13 cellular contexts compared by ENCODE assay signal in genomic region chr5:132840313-132840712, GRCh38. TPM values are rescaled to one million over a fixed set of nuclear protein-coding genes. Genes with fewer than 3 reads are reported as not detected.
A peak's percentile ranks its signal among the peaks of the same experiment; 100 is the strongest.
DNase-seq lines count a peak whose midpoint lies in the region; ATAC-seq, FAIRE-seq and TF ChIP-seq lines count a peak whose summit lies in the region.
"Had no signal": no experiment of that assay in that cellular context is flagged by ENCODE, and none has a peak within 500 bp of the region (broad histone marks: within the 10 kb centered on the region; RNA-seq: fewer than 3 reads in every experiment).

No MANE protein-coding gene starts in this region.

- WGBS in small intestine, 3 donors, result 18 to 55% (median 34%) methylated on average over 3 of the region's 3 CpGs

- DNase-seq in CD14-positive monocyte (ENCODE audit: low spot score) (no peak), MCF 10A (ENCODE audit: unreplicated experiment) (no peak), left lung (no peak), small intestine (no peak), NCI-H2081 treated with DMSO at 0.1 percent for 48 hours (lab: John Stamatoyannopoulos, UW) (no peak), GM12891 (ENCODE audit: insufficient read length, low spot score) (no peak)
- DNase-seq in activated T-helper 2 cell treated with anti-CD3 and anti-CD28 coated beads, Interferon-gamma antibody, Interleukin-2, Interleukin-4, amounts not matched to agents 10 μg/mL and 5 μg/mL and 100 μg/mL, durations not matched to agents 14 hours and 24 hours and 36 hours (ENCODE audit: low spot score), result no peak
- DNase-seq: NCI-H446 treated with DMSO at 0.1 percent for 48 hours had no signal

- POLR2A ChIA-PET in MCF 10A (lab: Yijun Ruan, JAX), result interaction anchor here (0.7 to 5.3 kb wide), 10 partner anchors 10 to 165 kb away, joined by 3 to 63 read pairs (median 7); partner anchors contain the start of genes GDF9, KIF3A, SHROOM1 and UQCRQ

- CTCF ChIA-PET in MCF 10A (lab: Yijun Ruan, JAX), result interaction anchor here (0.8 to 4.5 kb wide), 5 partner anchors 11 to 40 kb away, joined by 3 to 29 read pairs (median 7); partner anchors contain the start of genes GDF9, SHROOM1 and UQCRQ

- H3K36me3 Mint-ChIP-seq in CD14-positive monocyte (no peaks in the 10 kb centered on the region), MCF 10A (ENCODE audit: insufficient read depth, unreplicated experiment) (no peaks in the 10 kb centered on the region)
- H3K36me3 Mint-ChIP-seq in activated T-helper 2 cell treated with anti-CD3 and anti-CD28 coated beads, Interferon-gamma antibody, Interleukin-2, Interleukin-4, amounts not matched to agents 10 μg/mL and 5 μg/mL and 100 μg/mL, durations not matched to agents 14 hours and 24 hours and 36 hours (ENCODE audit: low read depth), result no peaks in the 10 kb centered on the region

- no peaks in the 10 kb centered on the region for H3K27me3 ChIP-seq in left lung
- H3K27me3 ChIP-seq in small intestine (ENCODE audit: control insufficient read depth in 2 of 2, insufficient read depth in 2 of 2, low read length in 2 of 2), result no peaks in the 10 kb centered on the region

- H3K4me3 ChIP-seq in left lung (no peak overlapping the region), skin epidermis (no peak overlapping the region), small intestine (ENCODE audit: low read depth in 1 of 2, low read length in 2 of 2) (no peak overlapping the region)
- H3K4me3 ChIP-seq: lung had no signal

- H3K4me1 Mint-ChIP-seq in CD14-positive monocyte, result peaks cover 63% of the 10 kb centered on the region
- H3K4me1 Mint-ChIP-seq in MCF 10A (ENCODE audit: insufficient read depth, unreplicated experiment), result peaks cover 30% of the 10 kb centered on the region
- H3K4me1 Mint-ChIP-seq in activated T-helper 2 cell treated with anti-CD3 and anti-CD28 coated beads, Interferon-gamma antibody, Interleukin-2, Interleukin-4, amounts not matched to agents 10 μg/mL and 5 μg/mL and 100 μg/mL, durations not matched to agents 14 hours and 24 hours and 36 hours (ENCODE audit: low read depth), result no peaks in the 10 kb centered on the region
- H3K4me1 Mint-ChIP-seq: activated CD4-positive, alpha-beta memory T cell treated with anti-CD3 and anti-CD28 coated beads, Interleukin-2, amount 10 ng/mL, durations not matched to agents 7 days and 5 days had no signal

- TF ChIP-seq CTCF in CD14-positive monocyte (IDR thresholded peaks at IDR 0.05) (no peak), MCF 10A (IDR thresholded peaks at IDR 0.05; ENCODE audit: unreplicated experiment) (no peak), left lung (IDR thresholded peaks at IDR 0.05) (no peak)

- intact Hi-C loops in CD14-positive monocyte (cut with micrococcal nuclease), result no loop called here
- intact Hi-C loops in MCF 10A (cut with micrococcal nuclease), result no loop called here
- intact Hi-C loops in left lung (cut with DNase I), result no loop called here
- intact Hi-C loops in activated T-helper 2 cell treated with anti-CD3 and anti-CD28 coated beads, Interferon-gamma antibody, Interleukin-2, Interleukin-4, amounts not matched to agents 10 μg/mL and 5 μg/mL and 100 μg/mL, durations not matched to agents 14 hours and 24 hours and 36 hours (cut with micrococcal nuclease), result no loop called here

- no peak for ATAC-seq in left lung

- no TSS peak for BruUV-seq in MCF 10A (replicated peaks; lab: Mats Ljungman, UMichigan)

- H3K27me3 Mint-ChIP-seq in CD14-positive monocyte (ENCODE audit: low read depth in 3 of 3), result peaks cover 0 to 2% (median 1%) of the 10 kb centered on the region in 3 donors
- no peaks in the 10 kb centered on the region for H3K27me3 Mint-ChIP-seq in MCF 10A (ENCODE audit: insufficient read depth, unreplicated experiment)
- H3K27me3 Mint-ChIP-seq in activated T-helper 2 cell treated with anti-CD3 and anti-CD28 coated beads, Interferon-gamma antibody, Interleukin-2, Interleukin-4, amounts not matched to agents 10 μg/mL and 5 μg/mL and 100 μg/mL, durations not matched to agents 14 hours and 24 hours and 36 hours (ENCODE audit: low read depth), result peaks cover 5% of the 10 kb centered on the region
- H3K27me3 Mint-ChIP-seq: activated CD4-positive, alpha-beta memory T cell treated with anti-CD3 and anti-CD28 coated beads, Interleukin-2, amount 10 ng/mL, durations not matched to agents 7 days and 5 days had no signal

- H3K27ac Mint-ChIP-seq in CD14-positive monocyte (peak overlapping the region; percentile 78 to 94 (median 88)), MCF 10A (ENCODE audit: low read depth, unreplicated experiment) (peak overlapping the region; percentile 99)
- H3K27ac Mint-ChIP-seq in activated T-helper 2 cell treated with anti-CD3 and anti-CD28 coated beads, Interferon-gamma antibody, Interleukin-2, Interleukin-4, amounts not matched to agents 10 μg/mL and 5 μg/mL and 100 μg/mL, durations not matched to agents 14 hours and 24 hours and 36 hours, result no peak overlapping the region
- H3K27ac Mint-ChIP-seq: activated CD4-positive, alpha-beta memory T cell treated with anti-CD3 and anti-CD28 coated beads, Interleukin-2, amount 10 ng/mL, durations not matched to agents 7 days and 5 days; activated T-helper 1 cell treated with anti-CD3 and anti-CD28 coated beads, Interleukin-12 subunit alpha, Interleukin-12 subunit beta, Interleukin-2, Interleukin-4 antibody, amounts not matched to agents 30 ng/mL and 10 ng/mL and 1 ng/mL, durations not matched to agents 14 hours and 24 hours and 36 hours had no signal

- H3K36me3 ChIP-seq in left lung (no peaks in the 10 kb centered on the region), small intestine (ENCODE audit: control insufficient read depth in 2 of 2, insufficient read depth in 2 of 2, low read length in 2 of 2) (no peaks in the 10 kb centered on the region)

- no peak for FAIRE-seq in small intestine (lab: Jason Lieb, UNC)
- FAIRE-seq in GM12891 (lab: Jason Lieb, UNC), result no peak

- no peak for TF ChIP-seq POLR2A in GM12891 (IDR thresholded peaks at IDR 0.05; ENCODE audit: low read depth, low read length)

- peak overlapping the region; percentile 64 to 79 for H3K27ac ChIP-seq in left lung
- H3K27ac ChIP-seq in skin epidermis, result peak overlapping the region in 18 of 21 experiments; percentile 3 to 82 (median 72)
- H3K27ac ChIP-seq in small intestine (ENCODE audit: low read depth in 1 of 2, low read length in 1 of 2), result peak overlapping the region in 1 of 2 donors; percentile 90

- H3K9me3 ChIP-seq in left lung (no peaks in the 10 kb centered on the region), small intestine (ENCODE audit: control insufficient read depth, low read depth) (no peaks in the 10 kb centered on the region)

- peaks cover 0 to 2% (median 0%) of the 10 kb centered on the region in 7 donors for H3K9me3 Mint-ChIP-seq in CD14-positive monocyte
- no peaks in the 10 kb centered on the region for H3K9me3 Mint-ChIP-seq in MCF 10A (ENCODE audit: unreplicated experiment)
- H3K9me3 Mint-ChIP-seq in activated T-helper 2 cell treated with anti-CD3 and anti-CD28 coated beads, Interferon-gamma antibody, Interleukin-2, Interleukin-4, amounts not matched to agents 10 μg/mL and 5 μg/mL and 100 μg/mL, durations not matched to agents 14 hours and 24 hours and 36 hours, result no peaks in the 10 kb centered on the region
- H3K9me3 Mint-ChIP-seq: activated CD4-positive, alpha-beta memory T cell treated with anti-CD3 and anti-CD28 coated beads, Interleukin-2, amount 10 ng/mL, durations not matched to agents 7 days and 5 days; activated T-helper 1 cell treated with anti-CD3 and anti-CD28 coated beads, Interleukin-12 subunit alpha, Interleukin-12 subunit beta, Interleukin-2, Interleukin-4 antibody, amounts not matched to agents 30 ng/mL and 10 ng/mL and 1 ng/mL, durations not matched to agents 14 hours and 24 hours and 36 hours had no signal

- H3K4me3 Mint-ChIP-seq in CD14-positive monocyte, result peak overlapping the region in 1 of 2 donors; percentile 67
- H3K4me3 Mint-ChIP-seq in MCF 10A (ENCODE audit: unreplicated experiment), result no peak overlapping the region
- H3K4me3 Mint-ChIP-seq in activated T-helper 2 cell treated with anti-CD3 and anti-CD28 coated beads, Interferon-gamma antibody, Interleukin-2, Interleukin-4, amounts not matched to agents 10 μg/mL and 5 μg/mL and 100 μg/mL, durations not matched to agents 14 hours and 24 hours and 36 hours (ENCODE audit: low read depth), result no peak overlapping the region
- H3K4me3 Mint-ChIP-seq: activated CD4-positive, alpha-beta memory T cell treated with anti-CD3 and anti-CD28 coated beads, Interleukin-2, amount 10 ng/mL, durations not matched to agents 7 days and 5 days; activated T-helper 1 cell treated with anti-CD3 and anti-CD28 coated beads, Interleukin-12 subunit alpha, Interleukin-12 subunit beta, Interleukin-2, Interleukin-4 antibody, amounts not matched to agents 30 ng/mL and 10 ng/mL and 1 ng/mL, durations not matched to agents 14 hours and 24 hours and 36 hours had no signal

- peaks cover 10 to 30% of the 10 kb centered on the region in 2 donors for H3K4me1 ChIP-seq in left lung
- peaks cover 6 to 7% of the 10 kb centered on the region in 2 donors for H3K4me1 ChIP-seq in small intestine (ENCODE audit: control insufficient read depth in 2 of 2, insufficient read depth in 1 of 2, low read depth in 1 of 2, low read length in 1 of 2)

RNA-seq across cellular contexts. Expression of gene SHROOM1, which starts 9.9 kb away (rescaled TPM):
- polyA plus RNA-seq in CD14-positive monocyte, result 10 to 100 TPM in 1 of 2 donors, 1 to 10 TPM in 1; 6.4 to 16.1 TPM
- total RNA-seq in MCF 10A (2022), result 20.5 and 22.7 TPM in 2 replicates
- total RNA-seq in left lung, result 10 to 100 TPM; 15.8 to 20.6 TPM
- polyA plus RNA-seq in small intestine, result 10 to 100 TPM in 2 of 3 donors, 1 to 10 TPM in 1; 9.2 to 72.2 (median 14.5) TPM
- polyA plus RNA-seq in GM12891 (2012; ENCODE audit: low read depth, missing spikeins), result 4.3 TPM
- total RNA-seq in activated T-helper 2 cell treated with anti-CD3 and anti-CD28 coated beads, Interferon-gamma antibody, Interleukin-2, Interleukin-4, amounts not matched to agents 10 μg/mL and 5 μg/mL and 100 μg/mL, durations not matched to agents 14 hours and 24 hours and 36 hours, result 7.7 and 9.3 TPM in 2 replicates

RNA-seq across cellular contexts. Expression of gene GDF9, which starts 26.0 kb away (rescaled TPM):
- polyA plus RNA-seq in CD14-positive monocyte, result not detected
- 0.51 and 0.79 TPM in 2 replicates for total RNA-seq in MCF 10A (2022)
- under 1 TPM; 0.26 to 0.39 TPM for total RNA-seq in left lung
- polyA plus RNA-seq in small intestine, result under 1 TPM in 2 of 3 donors, not detected in 1; 0.34 to 0.67 TPM
- polyA plus RNA-seq in GM12891 (2012; ENCODE audit: low read depth, missing spikeins), result 0.39 TPM
- 0.11 TPM in 1 of 2 replicates, not detected in the other for total RNA-seq in activated T-helper 2 cell treated with anti-CD3 and anti-CD28 coated beads, Interferon-gamma antibody, Interleukin-2, Interleukin-4, amounts not matched to agents 10 μg/mL and 5 μg/mL and 100 μg/mL, durations not matched to agents 14 hours and 24 hours and 36 hours
- total RNA-seq: LHCN-M2 had no signal

RNA-seq across cellular contexts. Expression of gene UQCRQ, which starts 26.1 kb away (rescaled TPM):
- polyA plus RNA-seq in CD14-positive monocyte (100 to 1,000 TPM; 879 to 880 TPM), small intestine (100 to 1,000 TPM; 481 to 872 (median 607) TPM)
- total RNA-seq in MCF 10A (2022) (974 and 1,181 TPM in 2 replicates), left lung (100 to 1,000 TPM; 386 to 507 TPM)
- 499 TPM for polyA plus RNA-seq in GM12891 (2012; ENCODE audit: low read depth, missing spikeins)
- total RNA-seq in activated T-helper 2 cell treated with anti-CD3 and anti-CD28 coated beads, Interferon-gamma antibody, Interleukin-2, Interleukin-4, amounts not matched to agents 10 μg/mL and 5 μg/mL and 100 μg/mL, durations not matched to agents 14 hours and 24 hours and 36 hours, result 400 and 412 TPM in 2 replicates

RNA-seq across cellular contexts. Expression of gene SOWAHA, which starts 27.2 kb away (rescaled TPM):
- polyA plus RNA-seq in CD14-positive monocyte (not detected), small intestine (10 to 100 TPM; 25.6 to 75.4 (median 72.0) TPM)
- total RNA-seq in MCF 10A (2022) (not detected in 2 replicates), left lung (under 1 TPM in 1 of 2 donors, not detected in 1; 0.16 TPM)
- polyA plus RNA-seq in GM12891 (2012; ENCODE audit: low read depth, missing spikeins), result 0.23 TPM
- total RNA-seq in activated T-helper 2 cell treated with anti-CD3 and anti-CD28 coated beads, Interferon-gamma antibody, Interleukin-2, Interleukin-4, amounts not matched to agents 10 μg/mL and 5 μg/mL and 100 μg/mL, durations not matched to agents 14 hours and 24 hours and 36 hours, result 0.28 and 0.32 TPM in 2 replicates
- total RNA-seq: activated CD4-positive, alpha-beta memory T cell treated with anti-CD3 and anti-CD28 coated beads, Interleukin-2, amount 10 ng/mL, durations not matched to agents 7 days and 5 days; LHCN-M2 had no signal

RNA-seq across cellular contexts. Expression of gene LEAP2, which starts 33.2 kb away (rescaled TPM):
- under 1 TPM; 0.59 to 0.88 TPM for polyA plus RNA-seq in CD14-positive monocyte
- 2.9 and 3.2 TPM in 2 replicates for total RNA-seq in MCF 10A (2022)
- total RNA-seq in left lung, result 1 to 10 TPM; 1.2 to 1.9 TPM
- polyA plus RNA-seq in small intestine, result 10 to 100 TPM in 1 of 3 donors, 1 to 10 TPM in 2; 2.2 to 12.3 (median 9.5) TPM
- polyA plus RNA-seq in GM12891 (2012; ENCODE audit: low read depth, missing spikeins), result 0.53 TPM
- total RNA-seq in activated T-helper 2 cell treated with anti-CD3 and anti-CD28 coated beads, Interferon-gamma antibody, Interleukin-2, Interleukin-4, amounts not matched to agents 10 μg/mL and 5 μg/mL and 100 μg/mL, durations not matched to agents 14 hours and 24 hours and 36 hours, result 4.3 and 4.4 TPM in 2 replicates
